ENCODE assay signal across 8 cellular contexts in genomic region chr11:65420506-65421203, GRCh38. TPM values are rescaled to one million over a fixed set of nuclear protein-coding genes. Genes with fewer than 3 reads are reported as not detected.
DNase-seq lines count a peak whose midpoint lies in the region; ATAC-seq and TF ChIP-seq lines count a peak whose summit lies in the region.

No MANE protein-coding gene starts in this region.

- TF ChIP-seq CTCF in HCT116 (IDR thresholded peaks at IDR 0.05 in 2 of 3, conservative IDR thresholded peaks at IDR 0.05 in 1 of 3; ENCODE audit: borderline replicate concordance in 1 of 3, insufficient read depth in 1 of 3, low read depth in 2 of 3, low read length in 2 of 3), result no peak
- TF ChIP-seq CTCF in WTC11 (IDR thresholded peaks at IDR 0.05), result no peak
- no peak for TF ChIP-seq CTCF in foreskin keratinocyte (conservative IDR thresholded peaks at IDR 0.05)

- no peak overlapping the region for H3K4me3 Mint-ChIP-seq in WTC11

- intact Hi-C loops in HCT116 (cut with micrococcal nuclease), result loop anchor here (2.0 kb wide), 1 partner anchor 38 kb away; the partner anchor contains the start of gene SLC25A45

- RAD21 ChIA-PET in HCT116 (lab: Charles Lee; ENCODE audit: low non-redundant PET in 1 of 2, low total read pairs in 2 of 2, uncharacterized antibody in 2 of 2, unreplicated experiment in 2 of 2), result interaction anchor here in 1 of 2 experiments (0.6 to 0.9 kb wide), 2 partner anchors 78 to 87 kb away, joined by 3 read pairs; partner anchors contain the start of gene MALAT1

- no TSS peak for BruUV-seq in HCT116 (replicated peaks; lab: Mats Ljungman, UMichigan)

- ATAC-seq in HCT116, result 0 out of 2 replicates have a peak, but pooled peaks have one; percentile 0
- no peak for ATAC-seq in WTC11
- no peak for ATAC-seq in foreskin keratinocyte
- ATAC-seq in activated CD4-positive, CD25-positive, alpha-beta regulatory T cell treated with anti-CD3 and anti-CD28 coated beads, Interleukin-2, amount 50 U/mL, for 24 hours, result no peak

- H4K20me1 ChIP-seq in HCT116 (ENCODE audit: insufficient read depth), result peaks cover 19% of the 10 kb centered on the region

- H3K4me3 ChIP-seq in HCT116 (replicated peaks in 1 of 2; ENCODE audit: low read depth in 1 of 2, low read length in 2 of 2) (peak overlapping the region; percentile 51 to 77; a peak in 3 of 4 replicates), skin epidermis (peak overlapping the region; percentile 3 to 78 (median 67))

- peaks cover 39% of the 10 kb centered on the region for H3K79me2 ChIP-seq in HCT116 (ENCODE audit: insufficient read depth, low read length)

- H3K4me1 ChIP-seq in HCT116 (ENCODE audit: control insufficient read depth in 1 of 2, insufficient read depth in 2 of 2, low read length in 2 of 2) (peaks cover 71 to 100% of the 10 kb centered on the region in 2 experiments), foreskin keratinocyte (peaks cover 27% of the 10 kb centered on the region)

- peaks cover 91% of the 10 kb centered on the region for H3K4me1 Mint-ChIP-seq in WTC11

- no peak for TF ChIP-seq POLR2A in HCT116 (IDR thresholded peaks at IDR 0.05; ENCODE audit: borderline replicate concordance, extremely low read depth, insufficient read depth, insufficient read length)

- peak overlapping the region; percentile 99 for H3K27ac Mint-ChIP-seq in WTC11

- H3K9ac ChIP-seq in HCT116 (ENCODE audit: low read length), result peak overlapping the region; percentile 95

- H3K9me3 ChIP-seq in HCT116 (ENCODE audit: control insufficient read depth in 1 of 2, insufficient read depth in 1 of 2, low read depth in 1 of 2, low read length in 2 of 2), result no peaks in the 10 kb centered on the region

- H2AFZ ChIP-seq in HCT116 (ENCODE audit: low read depth, low read length, poor library complexity, severe bottlenecking), result no peak overlapping the region

- no peaks in the 10 kb centered on the region for H3K36me3 Mint-ChIP-seq in WTC11

- H3K4me2 ChIP-seq in HCT116 (ENCODE audit: low read length), result peak overlapping the region; percentile 96

- no peaks in the 10 kb centered on the region for H3K9me2 ChIP-seq in HCT116 (ENCODE audit: insufficient read depth)

- TF ChIP-seq RAD21 in HCT116 (IDR thresholded peaks at IDR 0.05; ENCODE audit: low read depth), result no peak

- H3K27ac ChIP-seq in HCT116 (ENCODE audit: low read depth, low read length), result peak overlapping the region; percentile 100
- H3K27ac ChIP-seq in foreskin keratinocyte, result peak overlapping the region; percentile 100
- H3K27ac ChIP-seq in skin epidermis, result peak overlapping the region; percentile 56 to 100 (median 100)

- no peaks in the 10 kb centered on the region for H3K27me3 ChIP-seq in HCT116 (ENCODE audit: insufficient read depth, low read length)
- H3K27me3 ChIP-seq in foreskin keratinocyte, result no peaks in the 10 kb centered on the region

- H3K27me3 Mint-ChIP-seq in WTC11 (ENCODE audit: low read depth), result 0 out of 2 replicates have a peak, but pooled peaks cover 2% of the 10 kb centered on the region

- DNase-seq in HCT116 (ENCODE audit: low read depth, low spot score) (no peak), WTC11 (ENCODE audit: low spot score) (no peak), foreskin keratinocyte (no peak), SIG-M5 treated with dmso at 0.1 percent for 504 hours (lab: John Stamatoyannopoulos, UW; ENCODE audit: unreplicated experiment) (no peak), iPS-NIHi7 (ENCODE audit: extremely low spot score) (no peak), NCI-H524 treated with DMSO at 0.1 percent for 48 hours (lab: John Stamatoyannopoulos, UW) (no peak)

- H3K36me3 ChIP-seq in HCT116 (ENCODE audit: control insufficient read depth in 1 of 2, insufficient read depth in 2 of 2, low read length in 2 of 2), result peaks cover 0 to 8% of the 10 kb centered on the region in 2 experiments; a peak in 1 of 4 replicates

- POLR2A ChIA-PET in HCT116 (lab: Charles Lee) (interaction anchor here (0.7 to 15.5 kb wide), 14 partner anchors 11 to 146 kb away, joined by 3 to 910 read pairs (median 4); partner anchors contain the start of genes MALAT1 and SLC25A45), WTC11 (lab: Charles Lee) (interaction anchor here (0.7 to 10.9 kb wide), 8 partner anchors 31 to 1298 kb away, joined by 3 to 175 read pairs (median 20); partner anchors contain the start of genes CDC42EP2 and MALAT1)

- CTCF ChIA-PET in HCT116 (lab: Charles Lee), result interaction anchor here (2.1 to 2.2 kb wide), 2 partner anchors 48 to 88 kb away, joined by 6 to 9 read pairs; no protein-coding TSS in a partner anchor
- CTCF ChIA-PET in WTC11 (lab: Charles Lee), result interaction anchor here (0.6 to 12.8 kb wide), 16 partner anchors 16 to 152 kb away, joined by 3 to 224 read pairs (median 4); partner anchors contain the start of genes FAM89B, FRMD8 and SCYL1

- no peaks in the 10 kb centered on the region for H3K9me3 Mint-ChIP-seq in WTC11

TF ChIP-seq in HCT116, 20 proteins besides CTCF, POLR2A, EP300 and RAD21:
- TF ChIP-seq JUND (IDR thresholded peaks at IDR 0.05) (no peak), EZH2 (IDR thresholded peaks at IDR 0.05) (no peak), ZFX (IDR thresholded peaks at IDR 0.05) (no peak), ZNF274 (IDR thresholded peaks at IDR 0.05; ENCODE audit: low read depth, low read length) (no peak), EGR1 (IDR thresholded peaks at IDR 0.05; ENCODE audit: low read depth) (no peak), ATF3 (IDR thresholded peaks at IDR 0.05) (no peak), MAX (IDR thresholded peaks at IDR 0.05) (no peak)
TF ChIP-seq in HCT116: peak in this region for 0.

TF ChIP-seq in WTC11, 78 proteins besides CTCF, POLR2A, EP300 and RAD21 (continues in another document):
- no peak for TF ChIP-seq ATF6 (CRISPR knock-in tag; IDR thresholded peaks at IDR 0.05)
- TF ChIP-seq NR3C1 (CRISPR knock-in tag; conservative IDR thresholded peaks at IDR 0.05; ENCODE audit: low read depth), result no peak
- no peak for TF ChIP-seq ZNF416 (CRISPR knock-in tag; IDR thresholded peaks at IDR 0.05)
- TF ChIP-seq OVOL2 (CRISPR knock-in tag; IDR thresholded peaks at IDR 0.05; ENCODE audit: borderline replicate concordance), result no peak
- no peak for TF ChIP-seq ESRRA (CRISPR knock-in tag; IDR thresholded peaks at IDR 0.05; ENCODE audit: borderline replicate concordance)
- no peak for TF ChIP-seq E2F1 (CRISPR knock-in tag; IDR thresholded peaks at IDR 0.05)

RNA-seq across cellular contexts. Expression of gene NEAT1, which starts 1.9 kb away (rescaled TPM):
- total RNA-seq in HCT116 (2021; ENCODE audit: unreplicated experiment), result 564 TPM
- 181 and 274 TPM in 2 replicates for polyA plus RNA-seq in HCT116 (2012)
- 28.7 to 38.1 TPM (median 31.7 TPM) in 3 replicates for total RNA-seq in WTC11 (2021)
- total RNA-seq in foreskin keratinocyte, result 66.8 and 83.1 TPM in 2 replicates
- 100 and 119 TPM in 2 replicates for polyA plus RNA-seq in foreskin keratinocyte

RNA-seq across cellular contexts. Expression of gene FRMD8, which starts 34.2 kb away (rescaled TPM):
- total RNA-seq in HCT116 (2021; ENCODE audit: unreplicated experiment), result 35.8 TPM
- 12.9 and 20.6 TPM in 2 replicates for polyA plus RNA-seq in HCT116 (2012)
- total RNA-seq in WTC11 (2021), result 21.5 to 23.7 TPM (median 22.9 TPM) in 3 replicates
- 26.3 and 29.7 TPM in 2 replicates for total RNA-seq in foreskin keratinocyte
- polyA plus RNA-seq in foreskin keratinocyte, result 16.0 and 17.0 TPM in 2 replicates

RNA-seq across cellular contexts. Expression of gene SLC25A45, which starts 38.2 kb away (rescaled TPM):
- total RNA-seq in HCT116 (2021; ENCODE audit: unreplicated experiment) (3.9 TPM), WTC11 (2021) (1.5 to 2.5 TPM (median 1.7 TPM) in 3 replicates), foreskin keratinocyte (0.25 and 0.58 TPM in 2 replicates)
- 2.0 and 2.3 TPM in 2 replicates for polyA plus RNA-seq in HCT116 (2012)
- 0.16 and 0.17 TPM in 2 replicates for polyA plus RNA-seq in foreskin keratinocyte
